In genomic region chr9:103397868-103398600, GRCh38 we compare ENCODE assay signal across 8 cellular contexts.
DNase-seq lines count a peak whose midpoint lies in the region; ATAC-seq, FAIRE-seq and TF ChIP-seq lines count a peak whose summit lies in the region.

No MANE protein-coding gene starts in this region.

- CTCF ChIA-PET in GM10248 (lab: Yijun Ruan, JAX), result interaction anchor here (0.8 to 2.8 kb wide), 11 partner anchors 11 to 1348 kb away, joined by 3 to 10 read pairs (median 3); no protein-coding TSS in a partner anchor

- no peaks in the 10 kb centered on the region for H3K4me1 ChIP-seq in kidney (ENCODE audit: control insufficient read depth in 1 of 2, insufficient read depth in 1 of 2, low read depth in 1 of 2, low read length in 2 of 2)
- no peaks in the 10 kb centered on the region for H3K4me1 ChIP-seq in testis

- H3K9me3 ChIP-seq in kidney (ENCODE audit: control insufficient read depth in 1 of 2, low read length in 2 of 2), result no peaks in the 10 kb centered on the region
- H3K9me3 ChIP-seq in testis, result no peaks in the 10 kb centered on the region

- no peaks in the 10 kb centered on the region for H3K27me3 ChIP-seq in testis

- H3K4me3 ChIP-seq in astrocyte of the cerebellum (ENCODE audit: low read depth, low read length) (no peak overlapping the region), kidney (ENCODE audit: low read length in 2 of 2) (no peak overlapping the region), testis (no peak overlapping the region)

- DNase-seq in GM10248 (ENCODE audit: extremely low spot score) (peak; percentile 27), NCI-H69 (lab: John Stamatoyannopoulos, UW) (peak; percentile 87), astrocyte of the cerebellum (ENCODE audit: low read depth) (peak; percentile 28), kidney (no peak), testis (peak; percentile 73)
- DNase-seq in activated CD8-positive, alpha-beta memory T cell treated with anti-CD3 and anti-CD28 coated beads, Interleukin-2, amount 50 U/mL, for 48 hours, result no peak

- H3K27ac ChIP-seq in kidney (ENCODE audit: low read depth in 2 of 2, low read length in 2 of 2), result no peak overlapping the region
- no peak overlapping the region for H3K27ac ChIP-seq in testis

- WGBS in testis, 2 donors, result 62 to 65% methylated on average over 3 to 5 of the region's 5 CpGs

- H3K36me3 ChIP-seq in kidney (ENCODE audit: control insufficient read depth in 1 of 2, insufficient read depth in 2 of 2, low read length in 2 of 2) (no peaks in the 10 kb centered on the region), testis (ENCODE audit: low read depth, missing control alignments) (no peaks in the 10 kb centered on the region)

- in situ Hi-C loops in astrocyte of the cerebellum (cut with HindIII; ENCODE audit: low sequenced_read_pairs), result no loop called here

- TF ChIP-seq CTCF in GM10248 (IDR thresholded peaks at IDR 0.05; ENCODE audit: control extremely low read depth, extremely low read depth, low read depth, missing control alignments) (peak; percentile 77), astrocyte of the cerebellum (IDR thresholded peaks at IDR 0.05; ENCODE audit: low read depth, low read length, missing control alignments) (peak; percentile 81), kidney (IDR thresholded peaks at IDR 0.05; ENCODE audit: borderline replicate concordance, extremely low read depth, insufficient read depth) (peak; percentile 56), testis (IDR thresholded peaks at IDR 0.05) (peak; percentile 27 to 56 (median 56))

- POLR2A ChIA-PET in GM10248 (lab: Yijun Ruan, JAX), result no interaction called here

- ATAC-seq in GM21390 (IDR thresholded peaks at IDR 0.05; ENCODE audit: unreplicated experiment) (peak; percentile 99), HG03460 (IDR thresholded peaks at IDR 0.05; ENCODE audit: unreplicated experiment) (peak; percentile 98)

- TF ChIP-seq POLR2A in testis (IDR thresholded peaks at IDR 0.05), result no peak

- intact Hi-C loops in kidney (cut with DNase I), result no loop called here
- intact Hi-C loops in testis (cut with DNase I; ENCODE audit: low total_unique reads), result no loop called here

- FAIRE-seq in kidney (lab: Jason Lieb, UNC), result no peak

- no peak overlapping the region for H3K9ac ChIP-seq in kidney (ENCODE audit: low read length in 2 of 2)

Comparison
In these comparisons a context has a peak if more than half of its experiments do, and no peak if none do; other contexts are left out.
1. DNase-seq: peak in GM10248 (single experiment), NCI-H69 (single experiment), astrocyte of the cerebellum (single experiment) and testis (single experiment); none in kidney (single experiment) and activated CD8-positive, alpha-beta memory T cell treated with anti-CD3 and anti-CD28 coated beads, Interleukin-2, amount 50 U/mL, for 48 hours (single experiment).
2. Peak in every context shown above with its lines, with median percentiles within 50 percentile points of each other: CTCF ChIP-seq.